9 cellular contexts compared by ENCODE assay signal in genomic region chr6:90701146-90701781, GRCh38.
A peak's percentile ranks its signal among the peaks of the same experiment; 100 is the strongest.
DNase-seq lines count a peak whose midpoint lies in the region; ATAC-seq lines count a peak whose summit lies in the region.
"Had no signal": no experiment of that assay in that cellular context is flagged by ENCODE, and none has a peak within 500 bp of the region (broad histone marks: within the 10 kb centered on the region; RNA-seq: fewer than 3 reads in every experiment).

No MANE protein-coding gene starts in this region.

- ATAC-seq in HG02852 (IDR thresholded peaks at IDR 0.05; ENCODE audit: unreplicated experiment): peak; percentile 76

- no peaks in the 10 kb centered on the region for H3K36me3 Mint-ChIP-seq in activated CD4-positive, alpha-beta T cell treated with anti-CD3 and anti-CD28 coated beads, Interleukin-2, amount 10 ng/mL, durations not matched to agents 24 days and 14 days (ENCODE audit: low read depth)

- intact Hi-C loops in activated CD4-positive, alpha-beta T cell treated with anti-CD3 and anti-CD28 coated beads, Interleukin-2, amount 10 ng/mL, durations not matched to agents 24 days and 14 days (cut with micrococcal nuclease): no loop called here

- no peaks in the 10 kb centered on the region for H3K9me3 Mint-ChIP-seq in activated CD4-positive, alpha-beta T cell treated with anti-CD3 and anti-CD28 coated beads, Interleukin-2, amount 10 ng/mL, durations not matched to agents 24 days and 14 days

- H3K4me3 Mint-ChIP-seq in activated CD4-positive, alpha-beta T cell treated with anti-CD3 and anti-CD28 coated beads, Interleukin-2, amount 10 ng/mL, durations not matched to agents 24 days and 14 days: no peak overlapping the region

- no peak overlapping the region for H3K4me3 ChIP-seq in neuron (ENCODE audit: low read length)
- H3K4me3 ChIP-seq: SK-N-MC had no signal

- peaks cover 7% of the 10 kb centered on the region for H3K27me3 Mint-ChIP-seq in activated CD4-positive, alpha-beta T cell treated with anti-CD3 and anti-CD28 coated beads, Interleukin-2, amount 10 ng/mL, durations not matched to agents 24 days and 14 days

- H3K27ac Mint-ChIP-seq in activated CD4-positive, alpha-beta T cell treated with anti-CD3 and anti-CD28 coated beads, Interleukin-2, amount 10 ng/mL, durations not matched to agents 24 days and 14 days: no peak overlapping the region

- H3K36me3 ChIP-seq in neuron (ENCODE audit: insufficient read depth, low read length): no peaks in the 10 kb centered on the region

- peak; percentile 57 for DNase-seq in activated CD4-positive, alpha-beta T cell treated with anti-CD3 and anti-CD28 coated beads, Interleukin-2, amount 10 ng/mL, durations not matched to agents 24 days and 14 days
- DNase-seq in activated CD4-positive, alpha-beta T cell treated with anti-CD3 and anti-CD28 coated beads, Interleukin-2, amount 50 U/mL, for 1 hour: no peak
- DNase-seq in NCI-H524 (lab: John Stamatoyannopoulos, UW) (peak; percentile 25 to 72), pons (ENCODE audit: low spot score) (no peak), COLO829 (ENCODE audit: low spot score) (no peak), NCI-H1694 (lab: John Stamatoyannopoulos, UW) (no peak)

- peak overlapping the region; percentile 16 for H2AFZ ChIP-seq in neuron (ENCODE audit: low read depth, low read length)

- H3K4me1 ChIP-seq in neuron (ENCODE audit: insufficient read depth, low read length): no peaks in the 10 kb centered on the region

- no peaks in the 10 kb centered on the region for H3K9me3 ChIP-seq in neuron (ENCODE audit: low read length)

- H3K27me3 ChIP-seq in neuron (ENCODE audit: insufficient read depth, low read length): no peaks in the 10 kb centered on the region

- peaks cover 8% of the 10 kb centered on the region for H3K4me1 Mint-ChIP-seq in activated CD4-positive, alpha-beta T cell treated with anti-CD3 and anti-CD28 coated beads, Interleukin-2, amount 10 ng/mL, durations not matched to agents 24 days and 14 days

Comparison
In these comparisons a context has a peak if more than half of its experiments do, and no peak if none do; other contexts are left out.
1. DNase-seq: peak in activated CD4-positive, alpha-beta T cell treated with anti-CD3 and anti-CD28 coated beads, Interleukin-2, amount 10 ng/mL, durations not matched to agents 24 days and 14 days (single experiment) and NCI-H524 (2 of 2); none in activated CD4-positive, alpha-beta T cell treated with anti-CD3 and anti-CD28 coated beads, Interleukin-2, amount 50 U/mL, for 1 hour (single experiment), pons (single experiment), COLO829 (single experiment) and NCI-H1694 (single experiment).